1 cellular context compared by ENCODE assay signal in the genomic region with DNA sequence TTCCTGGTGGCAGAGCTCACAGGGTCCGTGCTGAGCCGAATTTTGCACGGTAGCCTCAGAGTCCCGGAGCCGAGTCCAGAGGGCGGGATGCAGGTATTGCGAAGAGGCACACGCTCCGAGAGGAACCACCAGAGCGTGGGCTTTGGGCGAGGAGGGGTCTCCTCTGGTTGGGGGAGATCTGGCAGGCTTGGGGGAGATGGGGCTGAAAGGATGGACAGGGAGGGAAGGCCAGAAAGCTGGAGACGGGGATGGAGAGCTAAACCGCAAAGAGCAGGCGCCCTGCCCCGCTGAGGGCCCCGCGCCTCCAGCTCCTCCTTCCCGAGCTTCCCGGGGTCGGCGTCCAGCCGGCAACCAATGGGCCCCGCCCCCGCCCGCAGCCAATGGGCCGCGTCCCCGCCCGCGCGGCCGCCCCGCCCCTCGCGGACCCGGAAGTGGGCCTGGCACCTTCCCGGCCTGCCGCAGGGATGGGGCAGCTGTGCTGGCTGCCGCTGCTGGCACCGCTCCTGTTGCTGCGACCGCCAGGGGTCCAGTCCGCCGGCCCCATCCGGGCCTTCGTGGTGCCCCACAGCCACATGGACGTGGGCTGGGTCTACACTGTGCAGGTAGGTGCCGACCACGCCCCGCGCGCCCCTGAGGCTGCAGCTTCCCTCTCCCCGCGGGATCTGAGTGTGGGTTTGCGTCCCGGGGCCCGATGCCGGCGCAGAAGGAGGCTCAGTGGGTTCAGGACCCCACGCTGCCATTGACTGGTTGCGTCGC.
TF ChIP-seq lines count a peak whose summit lies in the region.

TSS of gene MAN2B2 (plus strand) at position 443 of the 756 bp plus-strand sequence. CDS start at position 465, 22 bp downstream.

TF ChIP-seq in HepG2, 621 proteins besides CTCF, POLR2A, EP300 and RAD21 (continued from another document and continues in another):
- TF ChIP-seq ARID4A (CRISPR knock-in tag; IDR thresholded peaks at IDR 0.05; ENCODE audit: borderline replicate concordance), result peak; percentile 98
- no peak for TF ChIP-seq NR2F2 (IDR thresholded peaks at IDR 0.05; ENCODE audit: borderline replicate concordance, low read depth)
- no peak for TF ChIP-seq ZNF816 (CRISPR knock-in tag; IDR thresholded peaks at IDR 0.05; ENCODE audit: borderline replicate concordance)
- no peak for TF ChIP-seq ZNF160 (CRISPR knock-in tag; IDR thresholded peaks at IDR 0.05)
- TF ChIP-seq ETV6 (CRISPR knock-in tag; conservative IDR thresholded peaks at IDR 0.05), result no peak
- no peak for TF ChIP-seq NKX3-1 (CRISPR knock-in tag; IDR thresholded peaks at IDR 0.05)
- TF ChIP-seq, protein P1, sequence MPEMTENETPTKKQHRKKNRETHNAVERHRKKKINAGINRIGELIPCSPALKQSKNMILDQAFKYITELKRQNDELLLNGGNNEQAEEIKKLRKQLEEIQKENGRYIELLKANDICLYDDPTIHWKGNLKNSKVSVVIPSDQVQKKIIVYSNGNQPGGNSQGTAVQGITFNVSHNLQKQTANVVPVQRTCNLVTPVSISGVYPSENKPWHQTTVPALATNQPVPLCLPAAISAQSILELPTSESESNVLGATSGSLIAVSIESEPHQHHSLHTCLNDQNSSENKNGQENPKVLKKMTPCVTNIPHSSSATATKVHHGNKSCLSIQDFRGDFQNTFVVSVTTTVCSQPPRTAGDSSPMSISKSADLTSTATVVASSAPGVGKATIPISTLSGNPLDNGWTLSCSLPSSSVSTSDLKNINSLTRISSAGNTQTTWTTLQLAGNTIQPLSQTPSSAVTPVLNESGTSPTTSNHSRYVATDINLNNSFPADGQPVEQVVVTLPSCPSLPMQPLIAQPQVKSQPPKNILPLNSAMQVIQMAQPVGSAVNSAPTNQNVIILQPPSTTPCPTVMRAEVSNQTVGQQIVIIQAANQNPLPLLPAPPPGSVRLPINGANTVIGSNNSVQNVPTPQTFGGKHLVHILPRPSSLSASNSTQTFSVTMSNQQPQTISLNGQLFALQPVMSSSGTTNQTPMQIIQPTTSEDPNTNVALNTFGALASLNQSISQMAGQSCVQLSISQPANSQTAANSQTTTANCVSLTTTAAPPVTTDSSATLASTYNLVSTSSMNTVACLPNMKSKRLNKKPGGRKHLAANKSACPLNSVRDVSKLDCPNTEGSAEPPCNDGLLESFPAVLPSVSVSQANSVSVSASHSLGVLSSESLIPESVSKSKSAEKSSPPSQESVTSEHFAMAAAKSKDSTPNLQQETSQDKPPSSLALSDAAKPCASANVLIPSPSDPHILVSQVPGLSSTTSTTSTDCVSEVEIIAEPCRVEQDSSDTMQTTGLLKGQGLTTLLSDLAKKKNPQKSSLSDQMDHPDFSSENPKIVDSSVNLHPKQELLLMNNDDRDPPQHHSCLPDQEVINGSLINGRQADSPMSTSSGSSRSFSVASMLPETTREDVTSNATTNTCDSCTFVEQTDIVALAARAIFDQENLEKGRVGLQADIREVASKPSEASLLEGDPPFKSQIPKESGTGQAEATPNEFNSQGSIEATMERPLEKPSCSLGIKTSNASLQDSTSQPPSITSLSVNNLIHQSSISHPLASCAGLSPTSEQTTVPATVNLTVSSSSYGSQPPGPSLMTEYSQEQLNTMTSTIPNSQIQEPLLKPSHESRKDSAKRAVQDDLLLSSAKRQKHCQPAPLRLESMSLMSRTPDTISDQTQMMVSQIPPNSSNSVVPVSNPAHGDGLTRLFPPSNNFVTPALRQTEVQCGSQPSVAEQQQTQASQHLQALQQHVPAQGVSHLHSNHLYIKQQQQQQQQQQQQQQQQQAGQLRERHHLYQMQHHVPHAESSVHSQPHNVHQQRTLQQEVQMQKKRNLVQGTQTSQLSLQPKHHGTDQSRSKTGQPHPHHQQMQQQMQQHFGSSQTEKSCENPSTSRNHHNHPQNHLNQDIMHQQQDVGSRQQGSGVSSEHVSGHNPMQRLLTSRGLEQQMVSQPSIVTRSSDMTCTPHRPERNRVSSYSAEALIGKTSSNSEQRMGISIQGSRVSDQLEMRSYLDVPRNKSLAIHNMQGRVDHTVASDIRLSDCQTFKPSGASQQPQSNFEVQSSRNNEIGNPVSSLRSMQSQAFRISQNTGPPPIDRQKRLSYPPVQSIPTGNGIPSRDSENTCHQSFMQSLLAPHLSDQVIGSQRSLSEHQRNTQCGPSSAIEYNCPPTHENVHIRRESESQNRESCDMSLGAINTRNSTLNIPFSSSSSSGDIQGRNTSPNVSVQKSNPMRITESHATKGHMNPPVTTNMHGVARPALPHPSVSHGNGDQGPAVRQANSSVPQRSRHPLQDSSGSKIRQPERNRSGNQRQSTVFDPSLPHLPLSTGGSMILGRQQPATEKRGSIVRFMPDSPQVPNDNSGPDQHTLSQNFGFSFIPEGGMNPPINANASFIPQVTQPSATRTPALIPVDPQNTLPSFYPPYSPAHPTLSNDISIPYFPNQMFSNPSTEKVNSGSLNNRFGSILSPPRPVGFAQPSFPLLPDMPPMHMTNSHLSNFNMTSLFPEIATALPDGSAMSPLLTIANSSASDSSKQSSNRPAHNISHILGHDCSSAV (CRISPR knock-in tag; IDR thresholded peaks at IDR 0.05; ENCODE audit: borderline replicate concordance), result no peak
- no peak for TF ChIP-seq SMAD3 (CRISPR knock-in tag; IDR thresholded peaks at IDR 0.05)
- TF ChIP-seq PITX1 (CRISPR knock-in tag; IDR thresholded peaks at IDR 0.05), result no peak
- peak; percentile 71; the same call in 1 of the 2 replicates for TF ChIP-seq SAFB2 (CRISPR knock-in tag; IDR thresholded peaks at IDR 0.05; ENCODE audit: borderline replicate concordance, low read depth)
- TF ChIP-seq, protein P2, sequence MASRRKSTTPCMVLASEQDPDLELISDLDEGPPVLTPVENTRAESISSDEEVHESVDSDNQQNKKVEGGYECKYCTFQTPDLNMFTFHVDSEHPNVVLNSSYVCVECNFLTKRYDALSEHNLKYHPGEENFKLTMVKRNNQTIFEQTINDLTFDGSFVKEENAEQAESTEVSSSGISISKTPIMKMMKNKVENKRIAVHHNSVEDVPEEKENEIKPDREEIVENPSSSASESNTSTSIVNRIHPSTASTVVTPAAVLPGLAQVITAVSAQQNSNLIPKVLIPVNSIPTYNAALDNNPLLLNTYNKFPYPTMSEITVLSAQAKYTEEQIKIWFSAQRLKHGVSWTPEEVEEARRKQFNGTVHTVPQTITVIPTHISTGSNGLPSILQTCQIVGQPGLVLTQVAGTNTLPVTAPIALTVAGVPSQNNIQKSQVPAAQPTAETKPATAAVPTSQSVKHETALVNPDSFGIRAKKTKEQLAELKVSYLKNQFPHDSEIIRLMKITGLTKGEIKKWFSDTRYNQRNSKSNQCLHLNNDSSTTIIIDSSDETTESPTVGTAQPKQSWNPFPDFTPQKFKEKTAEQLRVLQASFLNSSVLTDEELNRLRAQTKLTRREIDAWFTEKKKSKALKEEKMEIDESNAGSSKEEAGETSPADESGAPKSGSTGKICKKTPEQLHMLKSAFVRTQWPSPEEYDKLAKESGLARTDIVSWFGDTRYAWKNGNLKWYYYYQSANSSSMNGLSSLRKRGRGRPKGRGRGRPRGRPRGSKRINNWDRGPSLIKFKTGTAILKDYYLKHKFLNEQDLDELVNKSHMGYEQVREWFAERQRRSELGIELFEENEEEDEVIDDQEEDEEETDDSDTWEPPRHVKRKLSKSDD (CRISPR knock-in tag; IDR thresholded peaks at IDR 0.05; ENCODE audit: low read depth), result no peak
- TF ChIP-seq BCL6 (CRISPR knock-in tag; IDR thresholded peaks at IDR 0.05), result no peak
- TF ChIP-seq ZNF556 (CRISPR knock-in tag; IDR thresholded peaks at IDR 0.05; ENCODE audit: borderline replicate concordance), result no peak
- no peak for TF ChIP-seq ZNF17 (CRISPR knock-in tag; IDR thresholded peaks at IDR 0.05)
- TF ChIP-seq HCFC1 (IDR thresholded peaks at IDR 0.05; ENCODE audit: low read depth, low read length), result no peak
- no peak for TF ChIP-seq MXD1 (CRISPR knock-in tag; IDR thresholded peaks at IDR 0.05)
- TF ChIP-seq ZNF790 (CRISPR knock-in tag; IDR thresholded peaks at IDR 0.05; ENCODE audit: borderline replicate concordance), result no peak
- no peak for TF ChIP-seq MED13 (CRISPR knock-in tag; IDR thresholded peaks at IDR 0.05)
- TF ChIP-seq CBX1 (IDR thresholded peaks at IDR 0.05; ENCODE audit: low read depth), result no peak
- TF ChIP-seq AKNA (CRISPR knock-in tag; IDR thresholded peaks at IDR 0.05; ENCODE audit: borderline replicate concordance), result no peak
- no peak for TF ChIP-seq KLF12 (CRISPR knock-in tag; IDR thresholded peaks at IDR 0.05; ENCODE audit: borderline replicate concordance)
- no peak for TF ChIP-seq ASH2L (IDR thresholded peaks at IDR 0.05; ENCODE audit: insufficient read length, low read depth, low read length)
- no peak for TF ChIP-seq ZNF737 (CRISPR knock-in tag; IDR thresholded peaks at IDR 0.05; ENCODE audit: borderline replicate concordance)
- no peak for TF ChIP-seq PPARG (CRISPR knock-in tag; conservative IDR thresholded peaks at IDR 0.05)
- no peak for TF ChIP-seq MEIS2 (CRISPR knock-in tag; IDR thresholded peaks at IDR 0.05)
- TF ChIP-seq AGO2 (optimal IDR thresholded peaks at IDR 0.05; ENCODE audit: low read depth, low read length), result peak; percentile 19
- no peak for TF ChIP-seq NCOA2 (CRISPR knock-in tag; IDR thresholded peaks at IDR 0.05)
- no peak for TF ChIP-seq KDM3A (CRISPR knock-in tag; IDR thresholded peaks at IDR 0.05; ENCODE audit: low read depth)
- no peak for TF ChIP-seq HOXA5 (CRISPR knock-in tag; IDR thresholded peaks at IDR 0.05)
